Comparison of ENCODE assay signal across 14 cellular contexts in the genomic region with DNA sequence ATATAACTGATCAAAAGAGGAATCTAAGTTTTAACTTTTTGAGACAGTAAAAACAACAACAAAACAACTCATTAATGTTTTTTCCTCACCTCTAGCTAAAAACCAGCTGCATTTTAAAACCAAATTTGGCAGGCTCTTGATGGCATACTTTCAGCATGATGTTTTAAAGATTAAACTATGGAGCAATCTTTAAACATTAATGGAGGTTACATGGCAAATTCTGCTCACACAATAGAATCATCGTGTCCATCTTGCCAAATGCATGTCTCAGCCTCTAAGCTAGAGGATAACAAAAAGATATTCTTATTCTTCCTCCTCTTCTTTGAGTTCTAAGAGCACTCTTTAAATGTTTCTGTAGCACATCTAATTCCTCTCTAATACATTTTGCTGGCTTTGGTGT.
DNase-seq lines count a peak whose midpoint lies in the region; ATAC-seq and TF ChIP-seq lines count a peak whose summit lies in the region.
"Had no signal": no experiment of that assay in that cellular context is flagged by ENCODE, and none has a peak within 500 bp of the region (broad histone marks: within the 10 kb centered on the region; RNA-seq: fewer than 3 reads in every experiment).

No MANE protein-coding gene starts in this region.

- H3K4me1 Mint-ChIP-seq in naive thymus-derived CD8-positive, alpha-beta T cell, result no peaks in the 10 kb centered on the region
- H3K4me1 Mint-ChIP-seq: CD4-positive, alpha-beta memory T cell had no signal

- ATAC-seq in naive thymus-derived CD8-positive, alpha-beta T cell, result no peak
- ATAC-seq: K562 had no signal

- no peak overlapping the region for H3K4me3 Mint-ChIP-seq in naive thymus-derived CD8-positive, alpha-beta T cell
- H3K4me3 Mint-ChIP-seq: CD4-positive, alpha-beta memory T cell had no signal

- no peaks in the 10 kb centered on the region for H3K36me3 Mint-ChIP-seq in naive thymus-derived CD8-positive, alpha-beta T cell
- H3K36me3 Mint-ChIP-seq: CD4-positive, alpha-beta memory T cell had no signal

- CTCF ChIA-PET in GM10248 (lab: Yijun Ruan, JAX), result interaction anchor here (0.9 kb wide), 1 partner anchor 10 kb away, joined by 3 read pairs; no protein-coding TSS in a partner anchor

- POLR2A ChIA-PET in GM10248 (lab: Yijun Ruan, JAX), result no interaction called here
- POLR2A ChIA-PET in naive thymus-derived CD8-positive, alpha-beta T cell (lab: Charles Lee), result no interaction called here

- DNase-seq in AG10803 (ENCODE audit: low read depth), result peak; percentile 20
- peak; percentile 7 for DNase-seq in amniotic epithelial cell (ENCODE audit: low read depth)
- DNase-seq in fibroblast of mammary gland (ENCODE audit: low read depth), result peak; percentile 17
- peak; percentile 8 for DNase-seq in retinal pigment epithelial cell (ENCODE audit: low read depth)
- DNase-seq in GM10248 (ENCODE audit: extremely low spot score), result no peak
- no peak for DNase-seq in naive thymus-derived CD8-positive, alpha-beta T cell
- no peak for DNase-seq in head of caudate nucleus
- DNase-seq: BE2C; CD4-positive, alpha-beta memory T cell; GOT3; NCI-H1436; NCI-H2081; NCI-H510A treated with DMSO at 0.1 percent for 48 hours had no signal

- no peaks in the 10 kb centered on the region for H3K9me3 Mint-ChIP-seq in naive thymus-derived CD8-positive, alpha-beta T cell
- H3K9me3 Mint-ChIP-seq: CD4-positive, alpha-beta memory T cell had no signal

- intact Hi-C loops in head of caudate nucleus (cut with DNase I), result no loop called here

- no peak overlapping the region for H3K4me3 ChIP-seq in AG10803 (ENCODE audit: low read length)
- no peak overlapping the region for H3K4me3 ChIP-seq in fibroblast of mammary gland (ENCODE audit: control insufficient read depth, low read depth, low read length)
- no peak overlapping the region for H3K4me3 ChIP-seq in retinal pigment epithelial cell (ENCODE audit: low read length)
- H3K4me3 ChIP-seq: K562 had no signal

- peaks cover 0 to 14% (median 0%) of the 10 kb centered on the region in 5 donors for H3K27me3 Mint-ChIP-seq in naive thymus-derived CD8-positive, alpha-beta T cell

- no peak for TF ChIP-seq CTCF in AG10803 (conservative IDR thresholded peaks at IDR 0.05; ENCODE audit: low read length)
- TF ChIP-seq CTCF in fibroblast of mammary gland (conservative IDR thresholded peaks at IDR 0.05; ENCODE audit: control insufficient read depth, insufficient read depth, low read depth, low read length), result no peak
- TF ChIP-seq CTCF in retinal pigment epithelial cell (conservative IDR thresholded peaks at IDR 0.05; ENCODE audit: low read depth, low read length), result no peak
- TF ChIP-seq CTCF in GM10248 (IDR thresholded peaks at IDR 0.05; ENCODE audit: control extremely low read depth, extremely low read depth, low read depth, missing control alignments), result no peak

- H3K27ac Mint-ChIP-seq in naive thymus-derived CD8-positive, alpha-beta T cell, result no peak overlapping the region
- H3K27ac Mint-ChIP-seq: CD4-positive, alpha-beta memory T cell had no signal

Comparison
In these comparisons a context has a peak if more than half of its experiments do, and no peak if none do; other contexts are left out.
1. DNase-seq: peak in AG10803 (single experiment), amniotic epithelial cell (single experiment), fibroblast of mammary gland (single experiment) and retinal pigment epithelial cell (single experiment); none in GM10248 (single experiment), naive thymus-derived CD8-positive, alpha-beta T cell (0 of 10) and head of caudate nucleus (0 of 42).